In genomic region chr10:129320340-129320739, GRCh38 we compare ENCODE assay signal across 20 cellular contexts.
A peak's percentile ranks its signal among the peaks of the same experiment; 100 is the strongest.
DNase-seq lines count a peak whose midpoint lies in the region; ATAC-seq, FAIRE-seq and TF ChIP-seq lines count a peak whose summit lies in the region.
"Had no signal": no experiment of that assay in that cellular context is flagged by ENCODE, and none has a peak within 500 bp of the region (broad histone marks: within the 10 kb centered on the region; RNA-seq: fewer than 3 reads in every experiment).

No MANE protein-coding gene starts in this region.

- H3K27me3 ChIP-seq in bronchial epithelial cell (ENCODE audit: control insufficient read depth, insufficient read depth, low read length) (no peaks in the 10 kb centered on the region), foreskin keratinocyte (no peaks in the 10 kb centered on the region)
- H3K27me3 ChIP-seq: BLaER1 treated with 17β-estradiol and CSF1 and Interleukin-3, amounts not matched to agents 10 nM and 100 nM had no signal

- H3K27ac ChIP-seq in HEK293 (ENCODE audit: extremely low read depth, low read depth, low read length) (no peak overlapping the region), epithelial cell of prostate (peak overlapping the region; percentile 33), foreskin keratinocyte (no peak overlapping the region)
- H3K27ac ChIP-seq: BLaER1 treated with 17β-estradiol and CSF1 and Interleukin-3, amounts not matched to agents 10 nM and 100 nM; GM23248 had no signal

- no peak for TF ChIP-seq CTCF in HEK293 (tag by site-specific recombination; IDR thresholded peaks at IDR 0.05)
- no peak for TF ChIP-seq CTCF in bronchial epithelial cell (IDR thresholded peaks at IDR 0.05; ENCODE audit: insufficient read depth, low read length, severe bottlenecking)
- no peak for TF ChIP-seq CTCF in foreskin keratinocyte (conservative IDR thresholded peaks at IDR 0.05)

- CTCF ChIA-PET in HEK293 (lab: Yijun Ruan, JAX), result interaction anchor here (0.6 kb wide), 1 partner anchor 12 kb away, joined by 3 read pairs; no protein-coding TSS in a partner anchor

- no peak for FAIRE-seq in bronchial epithelial cell (lab: Jason Lieb, UNC)
- FAIRE-seq: D721Med, GM12892, HTR-8/SVneo, K562 had no signal

- no peaks in the 10 kb centered on the region for H3K36me3 ChIP-seq in HEK293 (ENCODE audit: control insufficient read depth in 2 of 2, insufficient read depth in 1 of 2, low read length in 2 of 2)
- no peaks in the 10 kb centered on the region for H3K36me3 ChIP-seq in bronchial epithelial cell (ENCODE audit: control insufficient read depth, insufficient read depth, low read length)
- H3K36me3 ChIP-seq: BLaER1 treated with 17β-estradiol and CSF1 and Interleukin-3, amounts not matched to agents 10 nM and 100 nM; HAP-1 had no signal

- H3K4me1 ChIP-seq in HEK293 (ENCODE audit: control insufficient read depth, insufficient read depth, low read length), result no peaks in the 10 kb centered on the region; the same call in 1 of the 2 replicates
- H3K4me1 ChIP-seq in foreskin keratinocyte, result no peaks in the 10 kb centered on the region
- H3K4me1 ChIP-seq: HAP-1 had no signal

- no peak overlapping the region for H3K4me3 ChIP-seq in HEK293 (ENCODE audit: low read depth, low read length)
- H3K4me3 ChIP-seq in bronchial epithelial cell (ENCODE audit: low read depth, low read length), result no peak overlapping the region
- H3K4me3 ChIP-seq: BLaER1 treated with 17β-estradiol and CSF1 and Interleukin-3, amounts not matched to agents 10 nM and 100 nM; GM23248; HAP-1; K562 had no signal

- POLR2A ChIA-PET in HEK293 (lab: Yijun Ruan, JAX), result no interaction called here

- DNase-seq in bronchial epithelial cell (ENCODE audit: low read depth) (peak; percentile 7), epithelial cell of prostate (ENCODE audit: low read depth, low spot score) (no peak), foreskin keratinocyte (peak; percentile 44 to 57), occipital lobe (lab: John Stamatoyannopoulos, UW) (no peak), NCI-H2081 treated with DMSO at 0.1 percent for 48 hours (lab: John Stamatoyannopoulos, UW) (no peak), COLO829 (ENCODE audit: low spot score) (no peak)
- DNase-seq: CD8-positive, alpha-beta T cell; COR-L47; DMS79; GDM1; GM23248; IMR-90 had no signal

- H3K9me3 ChIP-seq in HEK293 (ENCODE audit: control insufficient read depth, insufficient read depth, low read depth, low read length), result no peaks in the 10 kb centered on the region
- H3K9me3 ChIP-seq: HAP-1 had no signal

- ATAC-seq in foreskin keratinocyte (peak; percentile 48), HG03097 (IDR thresholded peaks at IDR 0.05; ENCODE audit: low FRiP score, unreplicated experiment) (no peak)
- ATAC-seq: CD8-positive, alpha-beta T cell; K562 had no signal

TF ChIP-seq in HEK293, 187 proteins besides CTCF, POLR2A, EP300 and RAD21:
- TF ChIP-seq ZNF677 (tag by site-specific recombination; IDR thresholded peaks at IDR 0.05) (peak; percentile 89), ZNF335 (tag by site-specific recombination; conservative IDR thresholded peaks at IDR 0.05) (peak; percentile 37; the same call in 1 of the 2 replicates), ZNF529 (tag by site-specific recombination; IDR thresholded peaks at IDR 0.05; ENCODE audit: insufficient replicate concordance) (no peak)

Comparison
In these comparisons a context has a peak if more than half of its experiments do, and no peak if none do; other contexts are left out.
1. DNase-seq: peak in bronchial epithelial cell (single experiment) and foreskin keratinocyte (2 of 2); none in epithelial cell of prostate (single experiment), occipital lobe (single experiment), NCI-H2081 treated with DMSO at 0.1 percent for 48 hours (single experiment) and COLO829 (single experiment).